ENCODE assay signal across 19 cellular contexts in the genomic region with DNA sequence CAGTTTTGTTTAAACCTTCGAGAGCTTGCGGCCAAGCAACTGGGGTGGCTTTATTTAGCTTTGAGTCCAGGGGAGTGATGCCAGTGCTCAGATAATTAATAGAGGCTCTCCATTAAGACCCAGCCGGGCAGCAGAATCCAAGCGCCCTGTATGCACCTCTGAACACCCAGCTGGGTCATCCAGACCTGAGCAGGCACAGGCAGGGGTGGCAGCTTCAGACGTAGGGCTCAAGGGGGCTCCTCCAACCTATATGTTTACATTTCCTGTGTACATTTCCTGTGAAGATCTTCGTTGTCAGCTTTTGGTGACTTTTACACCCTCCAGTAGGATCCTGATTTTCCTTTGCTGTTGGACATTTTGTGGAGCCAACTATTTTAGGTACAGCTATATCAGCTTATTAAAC.
DNase-seq lines count a peak whose midpoint lies in the region; ATAC-seq, FAIRE-seq and TF ChIP-seq lines count a peak whose summit lies in the region.
"Had no signal": no experiment of that assay in that cellular context is flagged by ENCODE, and none has a peak within 500 bp of the region (broad histone marks: within the 10 kb centered on the region; RNA-seq: fewer than 3 reads in every experiment).

No MANE protein-coding gene starts in this region.

- peaks cover 22% of the 10 kb centered on the region for H3K4me1 Mint-ChIP-seq in brain
- H3K4me1 Mint-ChIP-seq in CD4-positive, alpha-beta T cell (ENCODE audit: low read depth) = no peaks in the 10 kb centered on the region
- H3K4me1 Mint-ChIP-seq in stimulated activated naive CD8-positive, alpha-beta T cell treated with anti-CD3 and anti-CD28 coated beads, Interleukin-15, amount 100 ng/mL, for 72 hours = no peaks in the 10 kb centered on the region
- H3K4me1 Mint-ChIP-seq: activated T-helper 17 cell treated with anti-CD3 and anti-CD28 coated beads, Interleukin-2, amount 50 U/mL, for 72 hours; B cell had no signal

- peak overlapping the region; percentile 36 to 69 for H3K4ac ChIP-seq in mesenchymal stem cell (ENCODE audit: low read depth in 1 of 2, low read length in 2 of 2)

- no peak overlapping the region for H2BK15ac ChIP-seq in mesenchymal stem cell (ENCODE audit: low read depth, poor library complexity, severe bottlenecking)

- no peak overlapping the region for H2BK5ac ChIP-seq in mesenchymal stem cell (ENCODE audit: low read depth, low read length, poor library complexity, severe bottlenecking)

- TF ChIP-seq CTCF in brain (conservative IDR thresholded peaks at IDR 0.05) = no peak
- no peak for TF ChIP-seq CTCF in CD4-positive, alpha-beta T cell (IDR thresholded peaks at IDR 0.05)

- H3K9me3 ChIP-seq in HUES48 (ENCODE audit: control insufficient read depth, insufficient read depth, low read length) = peaks cover 30% of the 10 kb centered on the region
- no peaks in the 10 kb centered on the region for H3K9me3 ChIP-seq in mesenchymal stem cell (ENCODE audit: control insufficient read depth, low read length)
- H3K9me3 ChIP-seq in small intestine (ENCODE audit: control insufficient read depth, low read depth) = no peaks in the 10 kb centered on the region
- no peaks in the 10 kb centered on the region for H3K9me3 ChIP-seq in CD4-positive, alpha-beta T cell (ENCODE audit: control insufficient read depth, low read length)
- H3K9me3 ChIP-seq in GM23248 (ENCODE audit: low read depth) = peaks cover 5% of the 10 kb centered on the region
- H3K9me3 ChIP-seq: HAP-1, MG63, psoas muscle had no signal

- H3F3A ChIP-seq in GM23248 (ENCODE audit: insufficient read depth) = no peaks in the 10 kb centered on the region

- H3K27ac Mint-ChIP-seq in brain = peak overlapping the region in 4 of 5 experiments; percentile 42 to 98 (median 87)
- H3K27ac Mint-ChIP-seq in CD4-positive, alpha-beta T cell = no peak overlapping the region
- H3K27ac Mint-ChIP-seq in stimulated activated naive CD8-positive, alpha-beta T cell treated with anti-CD3 and anti-CD28 coated beads, Interleukin-15, amount 100 ng/mL, for 72 hours = no peak overlapping the region
- H3K27ac Mint-ChIP-seq: activated T-helper 17 cell treated with anti-CD3 and anti-CD28 coated beads, Interleukin-2, amount 50 U/mL, for 72 hours; B cell had no signal

- no peaks in the 10 kb centered on the region for H3K79me1 ChIP-seq in mesenchymal stem cell (replicated peaks; ENCODE audit: low read length, poor library complexity, severe bottlenecking)

- H3K14ac ChIP-seq in mesenchymal stem cell (ENCODE audit: low read length in 2 of 2) = no peak overlapping the region

- no peak for ATAC-seq in CD4-positive, alpha-beta T cell (ENCODE audit: poor library complexity)
- ATAC-seq in stimulated activated naive CD8-positive, alpha-beta T cell treated with anti-CD3 and anti-CD28 coated beads, Interleukin-15, amount 100 ng/mL, for 72 hours = no peak
- ATAC-seq: activated T-helper 17 cell treated with anti-CD3 and anti-CD28 coated beads, Interleukin-2, amount 50 U/mL, for 72 hours; psoas muscle had no signal

- peak overlapping the region in 1 of 2 experiments; percentile 64 for H3K23ac ChIP-seq in mesenchymal stem cell (ENCODE audit: low read length in 2 of 2)

- DNase-seq in mesenchymal stem cell (no peak), small intestine (peak; percentile 27), GM23248 (no peak)
- DNase-seq in CD4-positive, alpha-beta T cell = no peak
- no peak for DNase-seq in stimulated activated naive CD8-positive, alpha-beta T cell treated with anti-CD3 and anti-CD28 coated beads, Interleukin-15, amount 100 ng/mL, for 72 hours
- DNase-seq in activated CD4-positive, alpha-beta T cell treated with anti-CD3 and anti-CD28 coated beads for 4 hours = no peak
- DNase-seq: activated CD8-positive, alpha-beta memory T cell treated with anti-CD3 and anti-CD28 coated beads for 24 hours; cerebellar nuclear complex; DMS79 treated with DMSO at 0.1 percent for 48 hours; NCI-H2081 treated with DMSO at 0.1 percent for 48 hours; psoas muscle had no signal

- peak overlapping the region; percentile 86 for H2BK120ac ChIP-seq in mesenchymal stem cell (ENCODE audit: low read depth, low read length)

- H3K4me3 ChIP-seq in HUES48 (ENCODE audit: low read depth, low read length) (no peak overlapping the region), mesenchymal stem cell (ENCODE audit: insufficient read depth in 1 of 2, low read depth in 1 of 2, low read length in 2 of 2) (no peak overlapping the region), small intestine (ENCODE audit: low read depth in 1 of 2, low read length in 2 of 2) (no peak overlapping the region), GM23248 (no peak overlapping the region)
- H3K4me3 ChIP-seq: HAP-1, MG63, psoas muscle had no signal

- peaks cover 25% of the 10 kb centered on the region for H3K4me1 ChIP-seq in HUES48 (ENCODE audit: control insufficient read depth, insufficient read depth, low read length)
- H3K4me1 ChIP-seq in mesenchymal stem cell (ENCODE audit: control insufficient read depth, insufficient read depth, low read depth, low read length) = peaks cover 6% of the 10 kb centered on the region
- H3K4me1 ChIP-seq in small intestine (ENCODE audit: control insufficient read depth in 2 of 2, insufficient read depth in 1 of 2, low read depth in 1 of 2, low read length in 1 of 2) = no peaks in the 10 kb centered on the region
- 0 out of 2 replicates have a peak, but pooled peaks cover 8% of the 10 kb centered on the region for H3K4me1 ChIP-seq in GM23248 (ENCODE audit: insufficient read depth)
- H3K4me1 ChIP-seq: HAP-1, psoas muscle had no signal

- no peaks in the 10 kb centered on the region for H3K79me2 ChIP-seq in GM23248 (ENCODE audit: insufficient read depth)

- POLR2A ChIA-PET in CD4-positive, alpha-beta T cell (lab: Charles Lee) = no interaction called here

- intact Hi-C loops in CD4-positive, alpha-beta T cell (cut with DNase I, micrococcal nuclease) = no loop called here

- peak overlapping the region; percentile 73 to 89 for H3K18ac ChIP-seq in mesenchymal stem cell (ENCODE audit: low read depth in 1 of 2, low read length in 2 of 2)

- H4K8ac ChIP-seq in mesenchymal stem cell (ENCODE audit: low read length) = peak overlapping the region; percentile 89

- no peak for FAIRE-seq in small intestine (lab: Jason Lieb, UNC)
- FAIRE-seq: endothelial cell of umbilical vein, keratinocyte had no signal

- no peaks in the 10 kb centered on the region for H3K9me2 ChIP-seq in GM23248 (ENCODE audit: insufficient read depth)

- H2BK12ac ChIP-seq in mesenchymal stem cell (ENCODE audit: low read length in 2 of 2) = peak overlapping the region in 1 of 2 experiments; percentile 75

- in situ Hi-C loops in GM23248 (cut with MboI) = no loop called here

- H3K36me3 Mint-ChIP-seq in brain = peaks cover 10% of the 10 kb centered on the region
- no peaks in the 10 kb centered on the region for H3K36me3 Mint-ChIP-seq in CD4-positive, alpha-beta T cell (ENCODE audit: low read depth)

- H3K27me3 Mint-ChIP-seq in brain = peaks cover 45% of the 10 kb centered on the region
- H3K27me3 Mint-ChIP-seq in CD4-positive, alpha-beta T cell = no peaks in the 10 kb centered on the region
- no peaks in the 10 kb centered on the region for H3K27me3 Mint-ChIP-seq in stimulated activated naive CD8-positive, alpha-beta T cell treated with anti-CD3 and anti-CD28 coated beads, Interleukin-15, amount 100 ng/mL, for 72 hours
- H3K27me3 Mint-ChIP-seq: activated T-helper 17 cell treated with anti-CD3 and anti-CD28 coated beads, Interleukin-2, amount 50 U/mL, for 72 hours; B cell had no signal

- CTCF ChIA-PET in CD4-positive, alpha-beta T cell (lab: Charles Lee) = no interaction called here

- H3K9ac ChIP-seq in HUES48 (ENCODE audit: low read depth, low read length) = no peak overlapping the region
- no peak overlapping the region for H3K9ac ChIP-seq in mesenchymal stem cell (ENCODE audit: low read length)
- no peak overlapping the region for H3K9ac ChIP-seq in GM23248

- peak overlapping the region in 4 of 5 experiments; percentile 71 to 74 (median 73) for H3K4me3 Mint-ChIP-seq in brain
- no peak overlapping the region for H3K4me3 Mint-ChIP-seq in CD4-positive, alpha-beta T cell
- H3K4me3 Mint-ChIP-seq in stimulated activated naive CD8-positive, alpha-beta T cell treated with anti-CD3 and anti-CD28 coated beads, Interleukin-15, amount 100 ng/mL, for 72 hours = no peak overlapping the region
- H3K4me3 Mint-ChIP-seq: activated T-helper 17 cell treated with anti-CD3 and anti-CD28 coated beads, Interleukin-2, amount 50 U/mL, for 72 hours; B cell had no signal

- peaks cover 19 to 45% (median 42%) of the 10 kb centered on the region in 5 experiments for H3K9me3 Mint-ChIP-seq in brain
- peaks cover 3% of the 10 kb centered on the region for H3K9me3 Mint-ChIP-seq in CD4-positive, alpha-beta T cell
- H3K9me3 Mint-ChIP-seq in stimulated activated naive CD8-positive, alpha-beta T cell treated with anti-CD3 and anti-CD28 coated beads, Interleukin-15, amount 100 ng/mL, for 72 hours = peaks cover 5 to 7% of the 10 kb centered on the region in 2 donors
- H3K9me3 Mint-ChIP-seq: activated T-helper 17 cell treated with anti-CD3 and anti-CD28 coated beads, Interleukin-2, amount 50 U/mL, for 72 hours had no signal

- H3K27me3 ChIP-seq in HUES48 (ENCODE audit: control insufficient read depth, insufficient read depth, low read length) = no peaks in the 10 kb centered on the region
- H3K27me3 ChIP-seq in mesenchymal stem cell (ENCODE audit: control insufficient read depth in 1 of 2, insufficient read depth in 1 of 2, low read length in 2 of 2) = peaks cover 0 to under 1% of the 10 kb centered on the region in 2 experiments
- H3K27me3 ChIP-seq in small intestine (ENCODE audit: control insufficient read depth in 2 of 2, insufficient read depth in 2 of 2, low read length in 2 of 2) = no peaks in the 10 kb centered on the region
- no peaks in the 10 kb centered on the region for H3K27me3 ChIP-seq in CD4-positive, alpha-beta T cell (ENCODE audit: control insufficient read depth, insufficient read depth, low read length)
- H3K27me3 ChIP-seq in GM23248 (replicated peaks; ENCODE audit: insufficient read depth) = no peaks in the 10 kb centered on the region
- H3K27me3 ChIP-seq: MG63 had no signal

- H3K27ac ChIP-seq in HUES48 (ENCODE audit: low read depth, low read length) = peak overlapping the region; percentile 97
- H3K27ac ChIP-seq in mesenchymal stem cell (ENCODE audit: low read length, poor library complexity, severe bottlenecking) = no peak overlapping the region
- H3K27ac ChIP-seq in small intestine (ENCODE audit: low read depth in 1 of 2, low read length in 1 of 2) = no peak overlapping the region
- no peak overlapping the region for H3K27ac ChIP-seq in CD4-positive, alpha-beta T cell (ENCODE audit: low read depth, low read length)
- no peak overlapping the region for H3K27ac ChIP-seq in GM23248
- H3K27ac ChIP-seq: psoas muscle had no signal

- H2AK5ac ChIP-seq in mesenchymal stem cell (ENCODE audit: low read length, severe bottlenecking) = no peak overlapping the region

- H3K4me2 ChIP-seq in mesenchymal stem cell (ENCODE audit: low read length, poor library complexity, severe bottlenecking) (no peak overlapping the region), GM23248 (ENCODE audit: unreplicated experiment) (no peak overlapping the region)

- peak overlapping the region; percentile 84 for H4K91ac ChIP-seq in mesenchymal stem cell (ENCODE audit: low read length)

- H4K20me1 ChIP-seq in GM23248 (ENCODE audit: insufficient read depth) = no peaks in the 10 kb centered on the region

- H2AFZ ChIP-seq in mesenchymal stem cell (ENCODE audit: low read depth, low read length) (peak overlapping the region; percentile 39), GM23248 (no peak overlapping the region)

- H3K36me3 ChIP-seq in HUES48 (ENCODE audit: control insufficient read depth, insufficient read depth, low read length) = no peaks in the 10 kb centered on the region
- no peaks in the 10 kb centered on the region for H3K36me3 ChIP-seq in mesenchymal stem cell (ENCODE audit: control insufficient read depth in 1 of 2, insufficient read depth in 2 of 2, low read depth in 1 of 2, low read length in 2 of 2)
- no peaks in the 10 kb centered on the region for H3K36me3 ChIP-seq in small intestine (ENCODE audit: control insufficient read depth in 2 of 2, insufficient read depth in 2 of 2, low read length in 2 of 2)
- no peaks in the 10 kb centered on the region for H3K36me3 ChIP-seq in GM23248 (ENCODE audit: low read depth)
- H3K36me3 ChIP-seq: HAP-1, MG63 had no signal

- 51% methylated on average over 6 of the region's 6 CpGs for WGBS in mesenchymal stem cell
- 10 to 51% (median 30%) methylated on average over 6 of the region's 6 CpGs for WGBS in small intestine, 3 donors
- 72 to 77% methylated on average over 6 of the region's 6 CpGs for WGBS in GM23248 (ENCODE audit: low coverage in 1 of 2, low lambda C conversion rate in 2 of 2, missing lambda C conversion rate in 2 of 2), 2 experiments

Comparison
In these comparisons a context has a peak if more than half of its experiments do, and no peak if none do; other contexts are left out.
1. H3K27ac Mint-ChIP-seq: peak in brain (4 of 5); none in CD4-positive, alpha-beta T cell (single experiment) and stimulated activated naive CD8-positive, alpha-beta T cell treated with anti-CD3 and anti-CD28 coated beads, Interleukin-15, amount 100 ng/mL, for 72 hours (0 of 2).
2. H3K4me3 Mint-ChIP-seq: peak in brain (4 of 5); none in CD4-positive, alpha-beta T cell (single experiment) and stimulated activated naive CD8-positive, alpha-beta T cell treated with anti-CD3 and anti-CD28 coated beads, Interleukin-15, amount 100 ng/mL, for 72 hours (0 of 2).